In the genomic region with DNA sequence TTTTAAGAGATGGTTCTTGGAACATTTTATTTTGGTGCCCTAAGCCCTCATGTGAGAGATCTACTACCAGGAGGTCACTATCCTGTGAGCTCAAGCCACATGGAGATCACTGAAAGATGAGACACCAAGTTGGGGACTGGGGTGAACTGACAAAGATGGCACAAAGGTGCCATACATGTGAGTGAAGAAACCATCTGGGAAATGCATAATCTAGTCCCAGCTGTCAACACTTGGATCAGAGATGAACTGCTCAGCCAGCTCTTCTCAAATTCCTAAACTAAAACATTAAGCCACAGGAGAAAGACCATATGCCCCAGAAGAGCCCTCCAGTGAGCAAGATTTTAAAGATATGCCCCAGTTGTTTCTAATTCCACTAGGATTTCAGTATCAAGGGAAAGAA, we compare ENCODE assay signal across 23 cellular contexts. TPM values are rescaled to one million over a fixed set of nuclear protein-coding genes. Genes with fewer than 3 reads are reported as not detected.
"Had no signal": no experiment of that assay in that cellular context is flagged by ENCODE, and none has a peak within 500 bp of the region (broad histone marks: within the 10 kb centered on the region; RNA-seq: fewer than 3 reads in every experiment).

No MANE protein-coding gene starts in this region.

- H3K9me3 ChIP-seq: body of pancreas, colonic mucosa, spleen, tibial artery had no signal

- H3K27me3 ChIP-seq: body of pancreas, colonic mucosa, neural progenitor cell, spleen, tibial artery had no signal

- FAIRE-seq: keratinocyte, urothelium cell line had no signal

- H3K4me3 ChIP-seq: body of pancreas, colonic mucosa, neural progenitor cell, spleen, tibial artery had no signal

- H3K4me1 ChIP-seq: body of pancreas, colonic mucosa, neural progenitor cell, tibial artery had no signal

- H3K36me3 ChIP-seq: colonic mucosa, neural progenitor cell, tibial artery had no signal

- H3K27ac ChIP-seq: body of pancreas, colonic mucosa, neural progenitor cell, spleen, tibial artery had no signal

- DNase-seq: activated CD4-positive, alpha-beta T cell treated with anti-CD3 and anti-CD28 coated beads for 48 hours; activated CD4-positive, CD25-positive, alpha-beta regulatory T cell; activated CD8-positive, alpha-beta T cell treated with anti-CD3 and anti-CD28 coated beads for 36 hours; activated naive CD4-positive, alpha-beta T cell; activated naive CD8-positive, alpha-beta T cell treated with anti-CD3 and anti-CD28 coated beads for 36 hours; activated T-cell treated with anti-CD3 and anti-CD28 coated beads, Interleukin-2, amount 50 U/mL, for 1 hour; body of pancreas; colonic mucosa; foreskin melanocyte; naive B cell; spleen; stimulated activated naive CD4-positive, alpha-beta T cell; tibial artery had no signal

- ATAC-seq: activated CD8-positive, alpha-beta T cell treated with anti-CD3 and anti-CD28 coated beads for 36 hours; activated T-helper 17 cell treated with anti-CD3 and anti-CD28 coated beads, Interleukin-2, amount 50 U/mL, for 72 hours; body of pancreas; left lobe of liver; sciatic nerve had no signal

RNA-seq across cellular contexts. Expression of a gene that starts 22.2 kb away (rescaled TPM):
- total RNA-seq: activated CD8-positive, alpha-beta T cell treated with anti-CD3 and anti-CD28 coated beads for 36 hours; activated naive CD8-positive, alpha-beta T cell treated with anti-CD3 and anti-CD28 coated beads for 36 hours; activated T-helper 17 cell treated with anti-CD3 and anti-CD28 coated beads, Interleukin-2, amount 50 U/mL, for 72 hours; epithelial cell of proximal tubule; left lobe of liver; osteoblast; pulmonary artery endothelial cell had no signal

RNA-seq across cellular contexts. Expression of a gene that starts 43.8 kb away (rescaled TPM):
- total RNA-seq: activated CD8-positive, alpha-beta T cell treated with anti-CD3 and anti-CD28 coated beads for 36 hours; activated naive CD8-positive, alpha-beta T cell treated with anti-CD3 and anti-CD28 coated beads for 36 hours; body of pancreas; colonic mucosa; epithelial cell of proximal tubule; left lobe of liver; osteoblast; pulmonary artery endothelial cell; sciatic nerve; subcutaneous adipose tissue had no signal
